12 cellular contexts compared by ENCODE assay signal in genomic region chr5:175821790-175822211, GRCh38. TPM values are rescaled to one million over a fixed set of nuclear protein-coding genes. Genes with fewer than 3 reads are reported as not detected.
DNase-seq lines count a peak whose midpoint lies in the region; ATAC-seq, FAIRE-seq and TF ChIP-seq lines count a peak whose summit lies in the region.
"Had no signal": no experiment of that assay in that cellular context is flagged by ENCODE, and none has a peak within 500 bp of the region (broad histone marks: within the 10 kb centered on the region; RNA-seq: fewer than 3 reads in every experiment).

No MANE protein-coding gene starts in this region.

- ATAC-seq in A549 (peak; percentile 61 to 66), GM18867 (IDR thresholded peaks at IDR 0.05; ENCODE audit: unreplicated experiment) (peak; percentile 77), HG03175 (IDR thresholded peaks at IDR 0.05; ENCODE audit: unreplicated experiment) (peak; percentile 64), left lobe of liver (no peak), GM21576 (IDR thresholded peaks at IDR 0.05; ENCODE audit: unreplicated experiment) (no peak)
- peak; percentile 85 for ATAC-seq in activated T-helper 17 cell treated with anti-CD3 and anti-CD28 coated beads, Interleukin-2, amount 50 U/mL, for 72 hours (replicated peaks)

- in situ Hi-C loops in transverse colon (cut with MboI; ENCODE audit: low pct_ligation_motif_present in 1 of 4, low pct_unique_long_range_greater_than_20kb in 1 of 4, low sequenced_read_pairs in 3 of 4) = no loop called here

- POLR2A ChIA-PET in A549 (lab: Yijun Ruan, JAX) = interaction anchor here (0.6 kb wide), 1 partner anchor 48 kb away, joined by 3 read pairs; no protein-coding TSS in a partner anchor

- no peak for TF ChIP-seq RAD21 in A549 (conservative IDR thresholded peaks at IDR 0.05 in 1 of 2, IDR thresholded peaks at IDR 0.05 in 1 of 2)

- H3K36me3 Mint-ChIP-seq in activated T-helper 17 cell treated with anti-CD3 and anti-CD28 coated beads, Interleukin-2, amount 50 U/mL, for 72 hours (ENCODE audit: low read depth) = no peaks in the 10 kb centered on the region
- no peaks in the 10 kb centered on the region for H3K36me3 Mint-ChIP-seq in progenitor cell of endocrine pancreas (ENCODE audit: insufficient read depth)

- intact Hi-C loops in transverse colon (cut with DNase I; ENCODE audit: low total_unique reads) = no loop called here

- H3K4me1 Mint-ChIP-seq in activated T-helper 17 cell treated with anti-CD3 and anti-CD28 coated beads, Interleukin-2, amount 50 U/mL, for 72 hours = peaks cover 18% of the 10 kb centered on the region
- H3K4me1 Mint-ChIP-seq in progenitor cell of endocrine pancreas (ENCODE audit: low read depth) = no peaks in the 10 kb centered on the region

- peaks cover 6% of the 10 kb centered on the region for H3K27me3 ChIP-seq in transverse colon

- no peak for TF ChIP-seq CTCF in A549 (IDR thresholded peaks at IDR 0.05)
- TF ChIP-seq CTCF in progenitor cell of endocrine pancreas (IDR thresholded peaks at IDR 0.05; ENCODE audit: unreplicated experiment) = no peak
- TF ChIP-seq CTCF in transverse colon (IDR thresholded peaks at IDR 0.05) = no peak

- H3K27ac Mint-ChIP-seq in activated T-helper 17 cell treated with anti-CD3 and anti-CD28 coated beads, Interleukin-2, amount 50 U/mL, for 72 hours = peak overlapping the region; percentile 81
- no peak overlapping the region for H3K27ac Mint-ChIP-seq in progenitor cell of endocrine pancreas

- TF ChIP-seq POLR2A in A549 (IDR thresholded peaks at IDR 0.05; ENCODE audit: low read length) (no peak), transverse colon (IDR thresholded peaks at IDR 0.05) (no peak)

- H3K27me3 Mint-ChIP-seq in activated T-helper 17 cell treated with anti-CD3 and anti-CD28 coated beads, Interleukin-2, amount 50 U/mL, for 72 hours = peaks cover 8% of the 10 kb centered on the region
- H3K27me3 Mint-ChIP-seq in progenitor cell of endocrine pancreas = peaks cover 16% of the 10 kb centered on the region

- H3K4me2 ChIP-seq in A549 = peak overlapping the region; percentile 48

- 16% methylated on average over 4 of the region's 4 CpGs for WGBS in A549 (ENCODE audit: missing lambda C conversion rate)
- 30 to 67% methylated on average over 4 of the region's 4 CpGs for WGBS in transverse colon (ENCODE audit: low coverage in 1 of 2), 2 donors

- DNase-seq in A549 (ENCODE audit: low read depth in 1 of 2, low spot score in 1 of 2) (peak; percentile 55 to 74), left lobe of liver (ENCODE audit: low spot score) (no peak), progenitor cell of endocrine pancreas (ENCODE audit: low spot score, unreplicated experiment) (no peak), transverse colon (no peak)
- DNase-seq: cerebellar nuclear complex had no signal

- no peaks in the 10 kb centered on the region for H3K36me3 ChIP-seq in transverse colon

- H3K9me3 ChIP-seq in A549 = no peaks in the 10 kb centered on the region
- no peaks in the 10 kb centered on the region for H3K9me3 ChIP-seq in transverse colon

- CTCF ChIA-PET in A549 (lab: Yijun Ruan, JAX) = interaction anchor here (0.9 to 2.1 kb wide), 5 partner anchors 9 to 288 kb away, joined by 3 to 9 read pairs (median 4); no protein-coding TSS in a partner anchor

- peak overlapping the region; percentile 58 for H3K4me3 Mint-ChIP-seq in activated T-helper 17 cell treated with anti-CD3 and anti-CD28 coated beads, Interleukin-2, amount 50 U/mL, for 72 hours
- no peak overlapping the region for H3K4me3 Mint-ChIP-seq in progenitor cell of endocrine pancreas (ENCODE audit: low read depth)

- H3K4me1 ChIP-seq in A549 (peaks cover 43% of the 10 kb centered on the region), transverse colon (no peaks in the 10 kb centered on the region)

- H3K27ac ChIP-seq in A549 = peak overlapping the region; percentile 63 to 80
- no peak overlapping the region for H3K27ac ChIP-seq in transverse colon

- no peak for FAIRE-seq in A549 (lab: Jason Lieb, UNC)

- H3K9me3 Mint-ChIP-seq in activated T-helper 17 cell treated with anti-CD3 and anti-CD28 coated beads, Interleukin-2, amount 50 U/mL, for 72 hours = no peaks in the 10 kb centered on the region
- no peaks in the 10 kb centered on the region for H3K9me3 Mint-ChIP-seq in progenitor cell of endocrine pancreas (ENCODE audit: low read depth)

- 0 out of 5 replicates have a peak, but pooled peaks of 1 of the 2 experiments have one; percentile 15 for TF ChIP-seq EP300 in A549 (IDR thresholded peaks at IDR 0.05)
- TF ChIP-seq EP300 in transverse colon (IDR thresholded peaks at IDR 0.05; ENCODE audit: low read depth) = no peak

- H3K4me3 ChIP-seq in A549 (no peak overlapping the region), transverse colon (no peak overlapping the region)

TF ChIP-seq in A549, 52 proteins besides CTCF, POLR2A, EP300 and RAD21:
- TF ChIP-seq JUNB (IDR thresholded peaks at IDR 0.05) = peak; percentile 64
- peak; percentile 96 for TF ChIP-seq ZFP36 (IDR thresholded peaks at IDR 0.05; ENCODE audit: borderline replicate concordance, partially characterized antibody)
- TF ChIP-seq ATOH8 (CRISPR knock-in tag; IDR thresholded peaks at IDR 0.05; ENCODE audit: low read depth) = no peak
- peak in 1 of 2 experiments; percentile 39; a peak in 1 of 5 replicates for TF ChIP-seq JUN (IDR thresholded peaks at IDR 0.05)
- TF ChIP-seq HEYL (CRISPR knock-in tag; IDR thresholded peaks at IDR 0.05) = no peak
- TF ChIP-seq MAFK (IDR thresholded peaks at IDR 0.05; ENCODE audit: partially characterized antibody) = no peak
- peak; percentile 61 for TF ChIP-seq FOSL2 (IDR thresholded peaks at IDR 0.05)
- peak; percentile 70 for TF ChIP-seq FOSL2 (CRISPR knock-in tag; IDR thresholded peaks at IDR 0.05)
- TF ChIP-seq, protein P1, sequence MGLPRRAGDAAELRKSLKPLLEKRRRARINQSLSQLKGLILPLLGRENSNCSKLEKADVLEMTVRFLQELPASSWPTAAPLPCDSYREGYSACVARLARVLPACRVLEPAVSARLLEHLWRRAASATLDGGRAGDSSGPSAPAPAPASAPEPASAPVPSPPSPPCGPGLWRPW (IDR thresholded peaks at IDR 0.05) = no peak
- no peak for TF ChIP-seq ELK1 (IDR thresholded peaks at IDR 0.05; ENCODE audit: low read depth, low read length)

RNA-seq across cellular contexts. Expression of gene CPLX2, which starts 49.6 kb away (rescaled TPM):
- 365 and 415 TPM in 2 replicates for polyA plus RNA-seq in A549 (2011; rRNA removed)
- 262 and 269 TPM in 2 replicates for polyA plus RNA-seq in A549 (2012; cell fraction: cytosol; rRNA removed)
- 257 and 259 TPM in 2 replicates for polyA plus RNA-seq in A549 (2012; cell fraction: nucleus; rRNA removed)
- polyA plus RNA-seq in A549 (2017; fragmentation: RNase III; extraction: RNeasy Plus Mini Kit Qiagen cat#74134 plus additional on column Dnase treatment) = 360 to 395 TPM (median 360 TPM) in 3 replicates
- 372 and 391 TPM in 2 replicates for polyA minus RNA-seq in A549 (2011; rRNA and poly(A)+ RNA removed)
- not detected for total RNA-seq in activated T-helper 17 cell treated with anti-CD3 and anti-CD28 coated beads, Interleukin-2, amount 50 U/mL, for 72 hours
- total RNA-seq in left lobe of liver = not detected
- total RNA-seq in progenitor cell of endocrine pancreas = 3.3 TPM in 2 replicates
- 10 to 100 TPM in 1 of 4 donors, 1 to 10 TPM in 2, not detected in 1; 1.1 to 31.0 (median 2.5) TPM for total RNA-seq in transverse colon
- total RNA-seq: fibroblast of villous mesenchyme, lower leg skin, pulmonary artery endothelial cell had no signal

Comparison
In these comparisons a context has a peak if more than half of its experiments do, and no peak if none do; other contexts are left out.
1. ATAC-seq: peak in A549 (2 of 2), GM18867 (single experiment), HG03175 (single experiment) and activated T-helper 17 cell treated with anti-CD3 and anti-CD28 coated beads, Interleukin-2, amount 50 U/mL, for 72 hours (single experiment); none in left lobe of liver (single experiment) and GM21576 (single experiment).
2. DNase-seq: peak in A549 (2 of 2); none in left lobe of liver (single experiment), progenitor cell of endocrine pancreas (single experiment) and transverse colon (single experiment).
3. H3K27ac ChIP-seq: peak in A549 (2 of 2); none in transverse colon (0 of 4).